ENCODE assay signal across 14 cellular contexts in genomic region chr4:168360271-168360670, GRCh38. TPM values are rescaled to one million over a fixed set of nuclear protein-coding genes. Genes with fewer than 3 reads are reported as not detected.
DNase-seq lines count a peak whose midpoint lies in the region; ATAC-seq and TF ChIP-seq lines count a peak whose summit lies in the region.
"Had no signal": no experiment of that assay in that cellular context is flagged by ENCODE, and none has a peak within 500 bp of the region (broad histone marks: within the 10 kb centered on the region; RNA-seq: fewer than 3 reads in every experiment).

No MANE protein-coding gene starts in this region.

- no peak overlapping the region for H3K23ac ChIP-seq in mesenchymal stem cell (ENCODE audit: low read length in 2 of 2)

- no peak overlapping the region for H2BK12ac ChIP-seq in mesenchymal stem cell (ENCODE audit: low read length in 2 of 2)

- peaks cover 0 to 2% (median 0%) of the 10 kb centered on the region in 3 donors for H3K4me1 Mint-ChIP-seq in IgD-negative memory B cell

- H4K8ac ChIP-seq in mesenchymal stem cell (ENCODE audit: low read length): no peak overlapping the region

- H4K91ac ChIP-seq in mesenchymal stem cell (ENCODE audit: low read length): no peak overlapping the region

- H2BK120ac ChIP-seq in mesenchymal stem cell (ENCODE audit: low read depth, low read length): no peak overlapping the region

- no peak overlapping the region for H2AK5ac ChIP-seq in mesenchymal stem cell (ENCODE audit: low read length, severe bottlenecking)

- no peak for TF ChIP-seq CTCF in choroid plexus epithelial cell (conservative IDR thresholded peaks at IDR 0.05; ENCODE audit: low read depth, low read length)

- peaks cover 0 to 2% (median 0%) of the 10 kb centered on the region in 3 donors for H3K9me3 Mint-ChIP-seq in IgD-negative memory B cell

- DNase-seq in choroid plexus epithelial cell (ENCODE audit: low read depth) (peak; percentile 18), mesenchymal stem cell (peak; percentile 15), mesenteric fat pad (ENCODE audit: low spot score) (no peak), NCI-H2081 (lab: John Stamatoyannopoulos, UW) (no peak)
- DNase-seq: C1 segment of cervical spinal cord; Calu3; CD4-positive, alpha-beta memory T cell; COR-L47; DMS53; DMS79 treated with DMSO at 0.1 percent for 48 hours; GOT3; HCEC 1CT had no signal

- no peaks in the 10 kb centered on the region for H3K27me3 ChIP-seq in mesenchymal stem cell (ENCODE audit: control insufficient read depth in 1 of 2, insufficient read depth in 1 of 2, low read length in 2 of 2)

- no peak overlapping the region for H2BK5ac ChIP-seq in mesenchymal stem cell (ENCODE audit: low read depth, low read length, poor library complexity, severe bottlenecking)

- no peak overlapping the region for H3K27ac ChIP-seq in mesenchymal stem cell (ENCODE audit: low read length, poor library complexity, severe bottlenecking)

- H3K36me3 Mint-ChIP-seq in IgD-negative memory B cell: peaks cover 49% of the 10 kb centered on the region

- no peak overlapping the region for H3K4me2 ChIP-seq in mesenchymal stem cell (ENCODE audit: low read length, poor library complexity, severe bottlenecking)

- H3K36me3 ChIP-seq in mesenchymal stem cell (ENCODE audit: control insufficient read depth in 1 of 2, insufficient read depth in 2 of 2, low read depth in 1 of 2, low read length in 2 of 2): peaks cover 4 to 96% of the 10 kb centered on the region in 2 experiments

- H2BK15ac ChIP-seq in mesenchymal stem cell (ENCODE audit: low read depth, poor library complexity, severe bottlenecking): no peak overlapping the region

- no peak overlapping the region for H3K18ac ChIP-seq in mesenchymal stem cell (ENCODE audit: low read depth in 1 of 2, low read length in 2 of 2)

- H3K4ac ChIP-seq in mesenchymal stem cell (ENCODE audit: low read depth in 1 of 2, low read length in 2 of 2): no peak overlapping the region

- H3K4me3 ChIP-seq in choroid plexus epithelial cell (ENCODE audit: low read depth, low read length) (no peak overlapping the region), mesenchymal stem cell (ENCODE audit: insufficient read depth in 1 of 2, low read depth in 1 of 2, low read length in 2 of 2) (no peak overlapping the region)

- H3K14ac ChIP-seq in mesenchymal stem cell (ENCODE audit: low read length in 2 of 2): no peak overlapping the region

- H3K79me1 ChIP-seq in mesenchymal stem cell (replicated peaks; ENCODE audit: low read length, poor library complexity, severe bottlenecking): no peaks in the 10 kb centered on the region

- no peak overlapping the region for H3K9ac ChIP-seq in mesenchymal stem cell (ENCODE audit: low read length)

- no peak overlapping the region for H2AFZ ChIP-seq in mesenchymal stem cell (ENCODE audit: low read depth, low read length)

- no peak overlapping the region for H3K4me3 Mint-ChIP-seq in IgD-negative memory B cell
- H3K4me3 Mint-ChIP-seq: CD4-positive, alpha-beta memory T cell had no signal

- H3K27ac Mint-ChIP-seq in IgD-negative memory B cell: peak overlapping the region in 2 of 3 donors; percentile 6 to 14

- WGBS in mesenchymal stem cell: 63% methylated on average over 2 of the region's 2 CpGs

- H3K4me1 ChIP-seq in mesenchymal stem cell (ENCODE audit: control insufficient read depth, insufficient read depth, low read depth, low read length): peaks cover 2% of the 10 kb centered on the region

- ATAC-seq in HG03039 (IDR thresholded peaks at IDR 0.05; ENCODE audit: unreplicated experiment): no peak

- H3K9me3 ChIP-seq in mesenchymal stem cell (ENCODE audit: control insufficient read depth, low read length): no peaks in the 10 kb centered on the region

- no peaks in the 10 kb centered on the region for H3K27me3 Mint-ChIP-seq in IgD-negative memory B cell
- H3K27me3 Mint-ChIP-seq: CD4-positive, alpha-beta memory T cell had no signal

RNA-seq across cellular contexts. Expression of gene DDX60, which starts 41.7 kb away (rescaled TPM):
- 13.1 TPM for polyA plus RNA-seq in IgD-negative memory B cell
- 6.0 TPM for polyA plus RNA-seq in mesenchymal stem cell (2013, experiment 1 of 2)
- 6.0 TPM for polyA plus RNA-seq in mesenchymal stem cell (2013, experiment 2 of 2)
- total RNA-seq in mesenteric fat pad: 12.5 TPM

Comparison
In these comparisons a context has a peak if more than half of its experiments do, and no peak if none do; other contexts are left out.
1. DNase-seq: peak in choroid plexus epithelial cell (single experiment) and mesenchymal stem cell (single experiment); none in mesenteric fat pad (single experiment) and NCI-H2081 (0 of 2).